Comparison of ENCODE assay signal across 18 cellular contexts in the genomic region with DNA sequence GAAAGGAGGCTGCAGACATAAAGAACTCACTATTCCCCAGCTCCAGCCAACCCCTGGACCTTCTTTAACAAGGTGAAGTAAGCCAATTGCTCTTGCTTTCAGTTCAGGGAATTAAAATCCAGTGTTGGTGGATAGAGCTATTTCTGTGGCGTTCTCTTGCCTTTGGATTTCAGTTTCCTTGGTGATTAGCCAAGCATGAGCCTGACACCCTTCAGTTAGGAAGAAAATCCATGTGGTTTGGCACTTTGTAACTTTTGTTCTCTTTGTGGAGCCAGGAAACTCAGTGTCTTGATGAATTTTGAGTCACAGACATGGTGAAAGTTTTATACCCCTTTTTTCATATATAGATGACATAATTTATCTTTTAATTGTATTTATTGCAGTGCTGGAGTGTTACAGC.
DNase-seq lines count a peak whose midpoint lies in the region; TF ChIP-seq lines count a peak whose summit lies in the region.
"Had no signal": no experiment of that assay in that cellular context is flagged by ENCODE, and none has a peak within 500 bp of the region (broad histone marks: within the 10 kb centered on the region; RNA-seq: fewer than 3 reads in every experiment).

No MANE protein-coding gene starts in this region.

- 75 to 84% methylated on average over 1 of the region's 1 CpG for WGBS in testis, 2 donors

- TF ChIP-seq CTCF in choroid plexus epithelial cell (conservative IDR thresholded peaks at IDR 0.05; ENCODE audit: low read depth, low read length) (no peak), testis (IDR thresholded peaks at IDR 0.05) (no peak)

- no peaks in the 10 kb centered on the region for H3K27me3 ChIP-seq in testis
- H3K27me3 ChIP-seq: BLaER1 treated with 17β-estradiol and CSF1 and Interleukin-3, amounts not matched to agents 10 nM and 100 nM had no signal

- TF ChIP-seq POLR2A in testis (IDR thresholded peaks at IDR 0.05) = no peak

- no peak overlapping the region for H3K4me3 ChIP-seq in choroid plexus epithelial cell (ENCODE audit: low read depth, low read length)
- no peak overlapping the region for H3K4me3 ChIP-seq in testis
- H3K4me3 ChIP-seq: BLaER1 treated with 17β-estradiol and CSF1 and Interleukin-3, amounts not matched to agents 10 nM and 100 nM; GM12878 had no signal

- H3K9me3 ChIP-seq in testis = no peaks in the 10 kb centered on the region

- no peak overlapping the region for H3K27ac ChIP-seq in testis
- H3K27ac ChIP-seq: BLaER1 treated with 17β-estradiol and CSF1 and Interleukin-3, amounts not matched to agents 10 nM and 100 nM had no signal

- DNase-seq in Ammon's horn (ENCODE audit: low spot score) (peak; percentile 57), choroid plexus epithelial cell (ENCODE audit: low read depth) (peak; percentile 3), iris pigment epithelial cell (ENCODE audit: low read depth) (peak; percentile 17), putamen (ENCODE audit: low spot score) (peak; percentile 5), cerebellar nuclear complex (lab: John Stamatoyannopoulos, UW) (no peak), testis (no peak), NCI-H2196 treated with DMSO at 0.1 percent for 48 hours (lab: John Stamatoyannopoulos, UW; ENCODE audit: unreplicated experiment) (no peak)
- no peak for DNase-seq in stimulated activated naive CD4-positive, alpha-beta T cell (lab: John Stamatoyannopoulos, UW)
- DNase-seq: 8988T; CD8-positive, alpha-beta memory T cell; DMS79 treated with DMSO at 0.1 percent for 48 hours; GOT3; KBM-7; NCI-H1417 treated with DMSO at 0.1 percent for 48 hours; NCI-H2029; NCI-H524 had no signal

- H3K36me3 ChIP-seq in testis (ENCODE audit: low read depth, missing control alignments) = no peaks in the 10 kb centered on the region
- H3K36me3 ChIP-seq: BLaER1 treated with 17β-estradiol and CSF1 and Interleukin-3, amounts not matched to agents 10 nM and 100 nM had no signal

- intact Hi-C loops in testis (cut with DNase I; ENCODE audit: low total_unique reads) = no loop called here

- no peaks in the 10 kb centered on the region for H3K4me1 ChIP-seq in testis
- H3K4me1 ChIP-seq: BLaER1 treated with 17β-estradiol and CSF1 and Interleukin-3, amounts not matched to agents 10 nM and 100 nM had no signal

Comparison
In these comparisons a context has a peak if more than half of its experiments do, and no peak if none do; other contexts are left out.
1. DNase-seq: peak in Ammon's horn (single experiment), choroid plexus epithelial cell (single experiment), iris pigment epithelial cell (single experiment) and putamen (single experiment); none in cerebellar nuclear complex (0 of 2), testis (single experiment), stimulated activated naive CD4-positive, alpha-beta T cell (0 of 6) and NCI-H2196 treated with DMSO at 0.1 percent for 48 hours (single experiment).